In genomic region chr12:128571906-128572305, GRCh38 we compare ENCODE assay signal across 28 cellular contexts.
"Had no signal": no experiment of that assay in that cellular context is flagged by ENCODE, and none has a peak within 500 bp of the region (broad histone marks: within the 10 kb centered on the region; RNA-seq: fewer than 3 reads in every experiment).

No MANE protein-coding gene starts in this region.

- H3K4me3 ChIP-seq: body of pancreas, breast epithelium had no signal

- DNase-seq: activated B cell treated with CpG ODN at 0.5 μM for 24 hours; activated CD4-positive, alpha-beta memory T cell treated with anti-CD3 and anti-CD28 coated beads, Interleukin-2, amount 10 ng/mL, durations not matched to agents 7 days and 5 days; activated CD4-positive, alpha-beta T cell treated with anti-CD3 and anti-CD28 coated beads for 48 hours; activated CD8-positive, alpha-beta memory T cell treated with anti-CD3 and anti-CD28 coated beads for 24 hours; activated CD8-positive, alpha-beta memory T cell treated with anti-CD3 and anti-CD28 coated beads, Interleukin-2, amount 10 ng/mL, durations not matched to agents 7 days and 5 days; activated CD8-positive, alpha-beta memory T cell treated with anti-CD3 and anti-CD28 coated beads, Interleukin-2, amount 50 U/mL, for 48 hours; activated effector memory CD4-positive, alpha-beta T cell treated with Interleukin-2 at 50 U/mL for 16 hours; activated naive CD4-positive, alpha-beta T cell treated with anti-CD3 and anti-CD28 coated beads, Interleukin-2, amount 10 ng/mL, durations not matched to agents 7 days and 5 days; activated naive CD8-positive, alpha-beta T cell treated with anti-CD3 and anti-CD28 coated beads, Interleukin-2, amount 50 U/mL, for 24 hours; activated T-cell treated with anti-CD3 and anti-CD28 coated beads, Interleukin-2, amount 50 U/mL, for 48 hours; body of pancreas; Karpas-422; NCI-H1048; NCI-H1105 treated with DMSO at 0.1 percent for 48 hours; NCI-H1436; NCI-H1694; NCI-H1930; NCI-H2081 treated with DMSO at 0.1 percent for 48 hours; NCI-H345; NCI-H510A; NCI-H526; NCI-H748 treated with DMSO at 0.1 percent for 48 hours; NK-92 treated with Interleukin-12 subunit alpha and Interleukin-12 subunit beta, amount 100 ng/mL, for 24 hours; Right ventricle myocardium superior; SW 1271; T-helper 9 cell had no signal

- ATAC-seq: activated CD8-positive, alpha-beta memory T cell treated with anti-CD3 and anti-CD28 coated beads, Interleukin-2, amount 10 ng/mL, durations not matched to agents 7 days and 5 days; activated naive CD8-positive, alpha-beta T cell treated with anti-CD3 and anti-CD28 coated beads, Interleukin-2, amount 50 U/mL, for 24 hours; body of pancreas had no signal

- H3K36me3 ChIP-seq: breast epithelium had no signal

- H3K4me1 ChIP-seq: body of pancreas, breast epithelium had no signal

- H3K27me3 ChIP-seq: body of pancreas, breast epithelium had no signal

- H3K27ac ChIP-seq: body of pancreas, breast epithelium, VCaP had no signal
